24 cellular contexts compared by ENCODE assay signal in genomic region chr5:177045628-177046027, GRCh38.
"Had no signal": no experiment of that assay in that cellular context is flagged by ENCODE, and none has a peak within 500 bp of the region (broad histone marks: within the 10 kb centered on the region; RNA-seq: fewer than 3 reads in every experiment).

No MANE protein-coding gene starts in this region.

- H3K27ac Mint-ChIP-seq: mesothelial cell of epicardium; natural killer cell treated with Interleukin-12 subunit alpha and Interleukin-12 subunit beta and Interleukin-15 and Interleukin-18, amount 100 ng/mL, for 72 hours; stimulated activated naive B cell treated with anti-CD40 and anti-IgM and Interleukin-4, amounts not matched to agents 10 μg/mL and 1 μg/mL and 100 μg/mL, for 72 hours had no signal

- H3K27me3 ChIP-seq: heart right ventricle, left lung, ovary, right lobe of liver, stomach, tibial nerve, upper lobe of left lung, vagina had no signal

- ATAC-seq: heart right ventricle; left cardiac atrium; left lung; naive thymus-derived CD4-positive, alpha-beta T cell; natural killer cell treated with Interleukin-12 subunit alpha and Interleukin-12 subunit beta and Interleukin-15 and Interleukin-18, amount 100 ng/mL, for 72 hours; psoas muscle; right lobe of liver; stimulated activated naive B cell treated with anti-CD40 and anti-IgM and Interleukin-4, amounts not matched to agents 10 μg/mL and 1 μg/mL and 100 μg/mL, for 72 hours; stimulated activated naive CD8-positive, alpha-beta T cell treated with anti-CD3 and anti-CD28 coated beads, Interleukin-15, Interleukin-2, amounts not matched to agents 100 U/mL and 50 U/mL, for 24 hours had no signal

- H3K36me3 ChIP-seq: ovary had no signal

- H3K27ac ChIP-seq: heart right ventricle, left lung, ovary, psoas muscle, right lobe of liver, stomach, tibial nerve, vagina had no signal

- H3K4me1 ChIP-seq: left lung, psoas muscle, right lobe of liver, tibial nerve, vagina had no signal

- H3K4me1 Mint-ChIP-seq: mesothelial cell of epicardium; naive thymus-derived CD4-positive, alpha-beta T cell had no signal

- DNase-seq: heart right ventricle; hippocampal formation; kidney glomerular epithelial cell; left cardiac atrium; left lung; mesendoderm; naive thymus-derived CD4-positive, alpha-beta T cell; ovary; psoas muscle; right lobe of liver; stimulated activated CD4-positive, alpha-beta T cell treated with anti-CD3 and anti-CD28 coated beads, Interleukin-12 subunit alpha, Interleukin-12 subunit beta, amount 100 ng/mL, for 4 hours; stimulated activated CD4-positive, alpha-beta T cell treated with anti-CD3 and anti-CD28 coated beads, Interleukin-15, amount 100 ng/mL, for 24 hours; stimulated activated CD4-positive, alpha-beta T cell treated with anti-CD3 and anti-CD28 coated beads, Interleukin-2, amount 100 ng/mL, for 24 hours; stimulated activated CD4-positive, alpha-beta T cell treated with anti-CD3 and anti-CD28 coated beads, Interleukin-4, amount 100 ng/mL, for 1 hour; stimulated activated naive B cell treated with anti-CD40 and anti-IgM and Interleukin-4, amounts not matched to agents 10 μg/mL and 1 μg/mL and 100 μg/mL, for 72 hours; stimulated activated naive CD8-positive, alpha-beta T cell treated with anti-CD3 and anti-CD28 coated beads, Interleukin-15, Interleukin-2, amounts not matched to agents 100 U/mL and 50 U/mL, for 24 hours; stomach; upper lobe of left lung had no signal

- H3K4me3 ChIP-seq: heart right ventricle, left lung, lung, ovary, psoas muscle, right lobe of liver, stomach, tibial nerve, upper lobe of left lung, vagina had no signal

- FAIRE-seq: keratinocyte had no signal

- H3K9me3 ChIP-seq: heart right ventricle, left lung, ovary, psoas muscle, right lobe of liver, stomach, tibial nerve, upper lobe of left lung, vagina had no signal

- H3K27me3 Mint-ChIP-seq: naive thymus-derived CD4-positive, alpha-beta T cell; natural killer cell treated with Interleukin-12 subunit alpha and Interleukin-12 subunit beta and Interleukin-15 and Interleukin-18, amount 100 ng/mL, for 72 hours; stimulated activated naive B cell treated with anti-CD40 and anti-IgM and Interleukin-4, amounts not matched to agents 10 μg/mL and 1 μg/mL and 100 μg/mL, for 72 hours had no signal

- H3K9me3 Mint-ChIP-seq: mesothelial cell of epicardium; naive thymus-derived CD4-positive, alpha-beta T cell; natural killer cell treated with Interleukin-12 subunit alpha and Interleukin-12 subunit beta and Interleukin-15 and Interleukin-18, amount 100 ng/mL, for 72 hours; stimulated activated naive B cell treated with anti-CD40 and anti-IgM and Interleukin-4, amounts not matched to agents 10 μg/mL and 1 μg/mL and 100 μg/mL, for 72 hours had no signal

- H3K4me3 Mint-ChIP-seq: mesothelial cell of epicardium; naive thymus-derived CD4-positive, alpha-beta T cell; natural killer cell treated with Interleukin-12 subunit alpha and Interleukin-12 subunit beta and Interleukin-15 and Interleukin-18, amount 100 ng/mL, for 72 hours; stimulated activated naive B cell treated with anti-CD40 and anti-IgM and Interleukin-4, amounts not matched to agents 10 μg/mL and 1 μg/mL and 100 μg/mL, for 72 hours had no signal
